8 cellular contexts compared by ENCODE assay signal in the genomic region with DNA sequence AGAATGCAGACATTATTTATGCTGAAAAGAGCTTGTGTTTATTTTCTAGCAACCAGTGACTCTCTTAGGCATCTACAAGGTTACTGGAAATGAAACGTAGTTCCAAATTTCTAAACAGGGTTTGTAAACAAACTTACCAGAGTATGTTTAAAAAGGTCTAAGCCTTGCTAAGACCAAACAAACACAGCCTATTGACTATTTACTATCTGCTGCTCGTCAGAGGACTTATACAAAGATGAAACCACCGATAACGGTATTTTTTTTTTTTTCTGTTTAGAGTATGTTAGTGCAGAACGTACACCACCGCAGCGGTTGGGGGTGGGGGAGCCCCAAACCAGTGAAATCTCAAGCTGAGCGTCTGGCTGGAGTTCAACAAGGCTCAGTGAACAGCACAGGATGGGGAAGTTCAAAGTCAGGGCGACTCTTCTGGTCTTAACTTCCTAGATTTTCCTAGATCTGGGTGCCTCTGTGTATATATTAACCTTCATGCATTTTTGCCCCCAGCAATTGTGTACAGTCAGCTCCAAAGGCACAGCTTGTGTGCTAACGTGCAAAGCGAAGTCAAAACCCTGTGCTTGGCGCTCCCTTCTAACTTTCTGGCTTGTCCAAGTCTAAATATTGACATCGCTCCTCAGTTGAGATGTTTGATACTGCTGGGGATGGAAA. TPM values are rescaled to one million over a fixed set of nuclear protein-coding genes. Genes with fewer than 3 reads are reported as not detected.
A peak's percentile ranks its signal among the peaks of the same experiment; 100 is the strongest.
DNase-seq lines count a peak whose midpoint lies in the region; ATAC-seq, FAIRE-seq and TF ChIP-seq lines count a peak whose summit lies in the region.

No MANE protein-coding gene starts in this region.

- TF ChIP-seq POLR2A in endothelial cell of umbilical vein (IDR thresholded peaks at IDR 0.05; ENCODE audit: low read depth, low read length), result no peak

- H3K4me3 ChIP-seq in endothelial cell of umbilical vein (replicated peaks in 1 of 3; ENCODE audit: insufficient read depth in 1 of 3, low read depth in 1 of 3, low read length in 3 of 3), result peak overlapping the region; percentile 74 to 91 (median 86)
- H3K4me3 ChIP-seq in urinary bladder (ENCODE audit: low read depth, low read length), result peak overlapping the region; percentile 80

- H3K27me3 ChIP-seq in endothelial cell of umbilical vein (ENCODE audit: control insufficient read depth in 2 of 2, insufficient read depth in 2 of 2, low read length in 2 of 2), result no peaks in the 10 kb centered on the region

- H3K4me3 Mint-ChIP-seq in activated naive CD4-positive, alpha-beta T cell treated with anti-CD3 and anti-CD28 coated beads for 36 hours, result peak overlapping the region; percentile 42
- peak overlapping the region; percentile 60 for H3K4me3 Mint-ChIP-seq in T-helper 17 cell

- peak overlapping the region; percentile 88 for H3K4me2 ChIP-seq in endothelial cell of umbilical vein (ENCODE audit: insufficient read depth, low read length)

- dilution Hi-C loops in endothelial cell of umbilical vein (cut with MboI; ENCODE audit: extremely low pct_ligation_motif_present, low sequenced_read_pairs), result no loop called here

- ATAC-seq in HG02981 (IDR thresholded peaks at IDR 0.05; ENCODE audit: unreplicated experiment) (peak; percentile 60), T-helper 17 cell (peak; percentile 71), HG02970 (IDR thresholded peaks at IDR 0.05; ENCODE audit: low FRiP score, unreplicated experiment) (no peak)

- peak overlapping the region; percentile 90 for H2AFZ ChIP-seq in endothelial cell of umbilical vein (ENCODE audit: low read depth, low read length)

- peaks cover 59% of the 10 kb centered on the region for H3K27me3 Mint-ChIP-seq in activated naive CD4-positive, alpha-beta T cell treated with anti-CD3 and anti-CD28 coated beads for 36 hours (ENCODE audit: low read depth)
- H3K27me3 Mint-ChIP-seq in T-helper 17 cell, result peaks cover 75% of the 10 kb centered on the region

- peak; percentile 50 for DNase-seq in activated naive CD4-positive, alpha-beta T cell treated with anti-CD3 and anti-CD28 coated beads for 36 hours
- DNase-seq in activated naive CD4-positive, alpha-beta T cell (lab: John Stamatoyannopoulos, UW), result no peak
- DNase-seq in T-helper 17 cell (no peak), endothelial cell of umbilical vein (ENCODE audit: low read depth, low spot score) (peak; percentile 59), mucosa of gallbladder (ENCODE audit: low spot score) (peak; percentile 47)

- H3K36me3 ChIP-seq in endothelial cell of umbilical vein (ENCODE audit: control insufficient read depth in 2 of 2, extremely low read depth in 1 of 2, insufficient read depth in 2 of 2, low read length in 2 of 2) (peaks cover 0 to 8% of the 10 kb centered on the region in 2 experiments), urinary bladder (ENCODE audit: insufficient read depth) (no peaks in the 10 kb centered on the region)

- WGBS in urinary bladder, result under 1% methylated on average over 13 of the region's 13 CpGs

- FAIRE-seq in endothelial cell of umbilical vein (lab: Jason Lieb, UNC), result peak; percentile 28

- intact Hi-C loops in activated naive CD4-positive, alpha-beta T cell treated with anti-CD3 and anti-CD28 coated beads for 36 hours (cut with micrococcal nuclease), result loop anchor here (1.0 to 5.0 kb wide), 2 partner anchors 22 to 125 kb away; no protein-coding TSS in a partner anchor
- intact Hi-C loops in endothelial cell of umbilical vein (cut with micrococcal nuclease), result loop anchor here (5.0 kb wide), 3 partner anchors 60 to 1875 kb away; a partner anchor contains a TSS

- H3K9ac ChIP-seq in endothelial cell of umbilical vein (replicated peaks; ENCODE audit: extremely low read depth, insufficient read depth, low read length), result peak overlapping the region; percentile 98

- no peaks in the 10 kb centered on the region for H4K20me1 ChIP-seq in endothelial cell of umbilical vein (replicated peaks; ENCODE audit: control insufficient read depth, extremely low read depth, insufficient read depth, low read length)

- peak overlapping the region; percentile 98 for H3K27ac ChIP-seq in endothelial cell of umbilical vein (ENCODE audit: insufficient read depth, low read depth, low read length)
- H3K27ac ChIP-seq in urinary bladder (ENCODE audit: low read depth), result no peak overlapping the region

- POLR2A ChIA-PET in endothelial cell of umbilical vein (lab: Charles Lee), result interaction anchor here (0.9 kb wide), 1 partner anchor 18 kb away, joined by 3 read pairs; no protein-coding TSS in a partner anchor

- CTCF ChIA-PET in activated naive CD4-positive, alpha-beta T cell treated with anti-CD3 and anti-CD28 coated beads for 36 hours (lab: Charles Lee), result interaction anchor here (0.7 to 1.7 kb wide), 2 partner anchors 8 to 53 kb away, joined by 4 to 8 read pairs; no protein-coding TSS in a partner anchor
- CTCF ChIA-PET in endothelial cell of umbilical vein (lab: Charles Lee), result interaction anchor here (0.7 to 2.9 kb wide), 12 partner anchors 10 to 893 kb away, joined by 3 to 16 read pairs (median 4); no protein-coding TSS in a partner anchor

- no peaks in the 10 kb centered on the region for H3K9me3 Mint-ChIP-seq in activated naive CD4-positive, alpha-beta T cell treated with anti-CD3 and anti-CD28 coated beads for 36 hours

- no peaks in the 10 kb centered on the region for H3K9me1 ChIP-seq in endothelial cell of umbilical vein (replicated peaks; ENCODE audit: control insufficient read depth, extremely low read depth, insufficient read depth, low read length)

- peaks cover 8% of the 10 kb centered on the region for H3K4me1 Mint-ChIP-seq in activated naive CD4-positive, alpha-beta T cell treated with anti-CD3 and anti-CD28 coated beads for 36 hours (ENCODE audit: low read depth)
- peaks cover 13% of the 10 kb centered on the region for H3K4me1 Mint-ChIP-seq in T-helper 17 cell

- H3K27ac Mint-ChIP-seq in activated naive CD4-positive, alpha-beta T cell treated with anti-CD3 and anti-CD28 coated beads for 36 hours, result no peak overlapping the region
- no peak overlapping the region for H3K27ac Mint-ChIP-seq in T-helper 17 cell

- TSS peak; percentile 26 for BruUV-seq in endothelial cell of umbilical vein (replicated peaks; lab: Mats Ljungman, UMichigan)

- no peak for TF ChIP-seq CTCF in endothelial cell of umbilical vein (IDR thresholded peaks at IDR 0.05; ENCODE audit: extremely low read depth in 1 of 2, insufficient read depth in 1 of 2, low read depth in 1 of 2, low read length in 2 of 2)

- peaks cover 7% of the 10 kb centered on the region for H3K79me2 ChIP-seq in endothelial cell of umbilical vein (ENCODE audit: control insufficient read depth, insufficient read depth, low read length)

- no peaks in the 10 kb centered on the region for H3K36me3 Mint-ChIP-seq in activated naive CD4-positive, alpha-beta T cell treated with anti-CD3 and anti-CD28 coated beads for 36 hours (ENCODE audit: low read depth)
- H3K36me3 Mint-ChIP-seq in T-helper 17 cell (ENCODE audit: low read depth), result no peaks in the 10 kb centered on the region

- H3K9me3 ChIP-seq in T-helper 17 cell (ENCODE audit: control insufficient read depth, low read length, poor library complexity, severe bottlenecking) (peaks cover 2% of the 10 kb centered on the region), endothelial cell of umbilical vein (replicated peaks; ENCODE audit: control insufficient read depth, insufficient read depth, low read length) (no peaks in the 10 kb centered on the region)

- peaks cover 22% of the 10 kb centered on the region for H3K4me1 ChIP-seq in endothelial cell of umbilical vein (ENCODE audit: control insufficient read depth, extremely low read depth, insufficient read depth, low read length)
- H3K4me1 ChIP-seq in urinary bladder (ENCODE audit: insufficient read depth), result no peaks in the 10 kb centered on the region

TF ChIP-seq in endothelial cell of umbilical vein, 7 proteins besides CTCF, POLR2A, EP300 and RAD21:
- peak; percentile 14 for TF ChIP-seq GATA2 (IDR thresholded peaks at IDR 0.05; ENCODE audit: insufficient read depth, insufficient read length, low read depth, low read length)
- no peak for TF ChIP-seq POLR2AphosphoS5 (IDR thresholded peaks at IDR 0.05; ENCODE audit: insufficient read depth, low read depth, low read length)

RNA-seq across cellular contexts. Expression of a gene that starts 1.2 kb away (rescaled TPM):
- total RNA-seq in activated naive CD4-positive, alpha-beta T cell treated with anti-CD3 and anti-CD28 coated beads for 36 hours, result not detected
- total RNA-seq in T-helper 17 cell (10 to 100 TPM in 1 of 2 donors, under 1 TPM in 1; 0.37 to 10.8 TPM), endothelial cell of umbilical vein (31.0 and 31.3 TPM in 2 replicates), mucosa of gallbladder (16.8 TPM), urinary bladder (45.8 TPM)
- polyA plus RNA-seq in endothelial cell of umbilical vein (19.4 and 21.2 TPM in 2 replicates), urinary bladder (6.7 TPM)
- polyA plus RNA-seq in endothelial cell of umbilical vein (2011; cell fraction: cytosol; rRNA removed), result 20.3 and 22.4 TPM in 2 replicates
- 41.4 and 54.0 TPM in 2 replicates for polyA plus RNA-seq in endothelial cell of umbilical vein (2011; cell fraction: nucleus; rRNA removed)
- polyA plus RNA-seq in endothelial cell of umbilical vein (2012), result 18.4 and 21.8 TPM in 2 replicates
- polyA minus RNA-seq in endothelial cell of umbilical vein, result 37.1 and 42.0 TPM in 2 replicates
- polyA minus RNA-seq in endothelial cell of umbilical vein (2011; cell fraction: cytosol; rRNA and poly(A)+ RNA removed), result 11.5 TPM
- 24.6 and 33.4 TPM in 2 replicates for polyA minus RNA-seq in endothelial cell of umbilical vein (2011; cell fraction: nucleus; rRNA and poly(A)+ RNA removed)

Comparison
In these comparisons a context has a peak if more than half of its experiments do, and no peak if none do; other contexts are left out.
1. DNase-seq: peak in activated naive CD4-positive, alpha-beta T cell treated with anti-CD3 and anti-CD28 coated beads for 36 hours (single experiment), endothelial cell of umbilical vein (single experiment) and mucosa of gallbladder (single experiment); none in activated naive CD4-positive, alpha-beta T cell (0 of 4) and T-helper 17 cell (0 of 3).